In genomic region chr11:14335712-14336111, GRCh38 we compare ENCODE assay signal across 14 cellular contexts. TPM values are rescaled to one million over a fixed set of nuclear protein-coding genes. Genes with fewer than 3 reads are reported as not detected.
A peak's percentile ranks its signal among the peaks of the same experiment; 100 is the strongest.
DNase-seq lines count a peak whose midpoint lies in the region; ATAC-seq and TF ChIP-seq lines count a peak whose summit lies in the region.
"Had no signal": no experiment of that assay in that cellular context is flagged by ENCODE, and none has a peak within 500 bp of the region (broad histone marks: within the 10 kb centered on the region; RNA-seq: fewer than 3 reads in every experiment).

No MANE protein-coding gene starts in this region.

- peaks cover 32% of the 10 kb centered on the region for H3K4me1 Mint-ChIP-seq in MCF 10A (ENCODE audit: insufficient read depth, unreplicated experiment)
- peaks cover 58% of the 10 kb centered on the region for H3K4me1 Mint-ChIP-seq in activated T-helper 1 cell treated with anti-CD3 and anti-CD28 coated beads, Interleukin-12 subunit alpha, Interleukin-12 subunit beta, Interleukin-2, Interleukin-4 antibody, amounts not matched to agents 30 ng/mL and 10 ng/mL and 1 ng/mL, durations not matched to agents 14 hours and 24 hours and 36 hours (ENCODE audit: low read depth)
- peaks cover 68% of the 10 kb centered on the region for H3K4me1 Mint-ChIP-seq in stimulated activated naive CD8-positive, alpha-beta T cell treated with anti-CD3 and anti-CD28 coated beads, Interleukin-15, amount 100 ng/mL, for 72 hours

- no peak overlapping the region for H3K4me3 ChIP-seq in breast epithelium
- H3K4me3 ChIP-seq in iPS-20b (ENCODE audit: low read length), result no peak overlapping the region; the same call in 1 of the 2 replicates
- H3K4me3 ChIP-seq: colonic mucosa had no signal

- TF ChIP-seq POLR2A in breast epithelium (IDR thresholded peaks at IDR 0.05), result no peak

- H3K27me3 ChIP-seq in breast epithelium (no peaks in the 10 kb centered on the region), iPS-20b (ENCODE audit: insufficient read depth, low read length) (no peaks in the 10 kb centered on the region)
- H3K27me3 ChIP-seq: colonic mucosa had no signal

- CTCF ChIA-PET in MCF 10A (lab: Yijun Ruan, JAX), result interaction anchor here (0.5 to 2.1 kb wide), 11 partner anchors 19 to 120 kb away, joined by 3 to 9 read pairs (median 4); no protein-coding TSS in a partner anchor

- peak overlapping the region; percentile 13; the same call in 1 of the 2 replicates for H3K9ac ChIP-seq in iPS-20b (ENCODE audit: low read depth, low read length)

- peak overlapping the region; percentile 97 for H3K27ac Mint-ChIP-seq in MCF 10A (ENCODE audit: low read depth, unreplicated experiment)
- H3K27ac Mint-ChIP-seq in activated T-helper 1 cell treated with anti-CD3 and anti-CD28 coated beads, Interleukin-12 subunit alpha, Interleukin-12 subunit beta, Interleukin-2, Interleukin-4 antibody, amounts not matched to agents 30 ng/mL and 10 ng/mL and 1 ng/mL, durations not matched to agents 14 hours and 24 hours and 36 hours, result peak overlapping the region; percentile 82
- H3K27ac Mint-ChIP-seq in stimulated activated naive CD8-positive, alpha-beta T cell treated with anti-CD3 and anti-CD28 coated beads, Interleukin-15, amount 100 ng/mL, for 72 hours, result peak overlapping the region in 1 of 2 donors; percentile 98

- peaks cover 0 to 6% of the 10 kb centered on the region in 2 donors for H3K9me3 ChIP-seq in breast epithelium
- no peaks in the 10 kb centered on the region for H3K9me3 ChIP-seq in iPS-20b (ENCODE audit: insufficient read depth, low read depth, low read length)
- H3K9me3 ChIP-seq: colonic mucosa had no signal

- H3K9me3 Mint-ChIP-seq in MCF 10A (ENCODE audit: unreplicated experiment), result no peaks in the 10 kb centered on the region
- peaks cover 26% of the 10 kb centered on the region for H3K9me3 Mint-ChIP-seq in activated T-helper 1 cell treated with anti-CD3 and anti-CD28 coated beads, Interleukin-12 subunit alpha, Interleukin-12 subunit beta, Interleukin-2, Interleukin-4 antibody, amounts not matched to agents 30 ng/mL and 10 ng/mL and 1 ng/mL, durations not matched to agents 14 hours and 24 hours and 36 hours
- peaks cover 23 to 31% of the 10 kb centered on the region in 2 donors for H3K9me3 Mint-ChIP-seq in stimulated activated naive CD8-positive, alpha-beta T cell treated with anti-CD3 and anti-CD28 coated beads, Interleukin-15, amount 100 ng/mL, for 72 hours

- H3K4me3 Mint-ChIP-seq in MCF 10A (ENCODE audit: unreplicated experiment), result peak overlapping the region; percentile 59
- peak overlapping the region; percentile 3 for H3K4me3 Mint-ChIP-seq in activated T-helper 1 cell treated with anti-CD3 and anti-CD28 coated beads, Interleukin-12 subunit alpha, Interleukin-12 subunit beta, Interleukin-2, Interleukin-4 antibody, amounts not matched to agents 30 ng/mL and 10 ng/mL and 1 ng/mL, durations not matched to agents 14 hours and 24 hours and 36 hours
- peak overlapping the region; percentile 46 to 73 for H3K4me3 Mint-ChIP-seq in stimulated activated naive CD8-positive, alpha-beta T cell treated with anti-CD3 and anti-CD28 coated beads, Interleukin-15, amount 100 ng/mL, for 72 hours

- no peaks in the 10 kb centered on the region for H3K36me3 ChIP-seq in breast epithelium
- no peaks in the 10 kb centered on the region for H3K36me3 ChIP-seq in iPS-20b (ENCODE audit: insufficient read depth, low read depth, low read length)
- H3K36me3 ChIP-seq: colonic mucosa had no signal

- H3K36me3 Mint-ChIP-seq in MCF 10A (ENCODE audit: insufficient read depth, unreplicated experiment), result no peaks in the 10 kb centered on the region
- peaks cover 24% of the 10 kb centered on the region for H3K36me3 Mint-ChIP-seq in activated T-helper 1 cell treated with anti-CD3 and anti-CD28 coated beads, Interleukin-12 subunit alpha, Interleukin-12 subunit beta, Interleukin-2, Interleukin-4 antibody, amounts not matched to agents 30 ng/mL and 10 ng/mL and 1 ng/mL, durations not matched to agents 14 hours and 24 hours and 36 hours (ENCODE audit: low read depth)

- DNase-seq in MCF 10A (ENCODE audit: unreplicated experiment) (no peak), breast epithelium (ENCODE audit: low spot score in 2 of 2) (no peak), NCI-H69 (lab: John Stamatoyannopoulos, UW) (no peak)
- DNase-seq in activated T-helper 1 cell treated with anti-CD3 and anti-CD28 coated beads, Interleukin-12 subunit alpha, Interleukin-12 subunit beta, Interleukin-2, Interleukin-4 antibody, amounts not matched to agents 30 ng/mL and 10 ng/mL and 1 ng/mL, durations not matched to agents 14 hours and 24 hours and 36 hours (ENCODE audit: low spot score), result no peak
- DNase-seq in stimulated activated naive CD8-positive, alpha-beta T cell treated with anti-CD3 and anti-CD28 coated beads, Interleukin-15, amount 100 ng/mL, for 72 hours, result no peak
- DNase-seq: activated effector memory CD4-positive, alpha-beta T cell treated with Interleukin-2 at 50 U/mL for 16 hours; colonic mucosa; NCI-H1105; NCI-H2227 treated with DMSO at 0.1 percent for 48 hours; SW 1271 had no signal

- no peak for TF ChIP-seq CTCF in MCF 10A (IDR thresholded peaks at IDR 0.05; ENCODE audit: unreplicated experiment)
- TF ChIP-seq CTCF in breast epithelium (IDR thresholded peaks at IDR 0.05), result no peak

- BruUV-seq in MCF 10A (replicated peaks; lab: Mats Ljungman, UMichigan), result no TSS peak

- ATAC-seq in stimulated activated naive CD8-positive, alpha-beta T cell treated with anti-CD3 and anti-CD28 coated beads, Interleukin-15, amount 100 ng/mL, for 72 hours, result no peak
- no peak for ATAC-seq in HG02571 (IDR thresholded peaks at IDR 0.05; ENCODE audit: unreplicated experiment)
- ATAC-seq in HG03439 (IDR thresholded peaks at IDR 0.05; ENCODE audit: unreplicated experiment), result no peak
- ATAC-seq: activated CD4-positive, CD25-positive, alpha-beta regulatory T cell treated with anti-CD3 and anti-CD28 coated beads, Interleukin-2, amount 50 U/mL, for 24 hours had no signal

- H3K27ac ChIP-seq in breast epithelium (no peak overlapping the region), iPS-20b (ENCODE audit: low read length) (peak overlapping the region; percentile 1)
- H3K27ac ChIP-seq: colonic mucosa had no signal

- POLR2A ChIA-PET in MCF 10A (lab: Yijun Ruan, JAX), result interaction anchor here (0.6 to 4.4 kb wide), 17 partner anchors 8 to 438 kb away, joined by 3 to 38 read pairs (median 5); no protein-coding TSS in a partner anchor

- intact Hi-C loops in MCF 10A (cut with micrococcal nuclease) (loop anchor here (2.0 kb wide), 1 partner anchor 23 kb away; the partner anchor contains the start of gene RRAS2), breast epithelium (cut with DNase I; ENCODE audit: low total_unique reads) (no loop called here)
- intact Hi-C loops in activated T-helper 1 cell treated with anti-CD3 and anti-CD28 coated beads, Interleukin-12 subunit alpha, Interleukin-12 subunit beta, Interleukin-2, Interleukin-4 antibody, amounts not matched to agents 30 ng/mL and 10 ng/mL and 1 ng/mL, durations not matched to agents 14 hours and 24 hours and 36 hours (cut with micrococcal nuclease), result loop anchor here (2.0 to 10.0 kb wide), 4 partner anchors 243 to 779 kb away; partner anchors contain the start of genes CYP2R1 and INSC

- H3K4me1 ChIP-seq in breast epithelium (no peaks in the 10 kb centered on the region), iPS-20b (ENCODE audit: insufficient read depth, low read length) (peaks cover 73% of the 10 kb centered on the region)
- H3K4me1 ChIP-seq: colonic mucosa had no signal

- no peaks in the 10 kb centered on the region for H3K27me3 Mint-ChIP-seq in MCF 10A (ENCODE audit: insufficient read depth, unreplicated experiment)
- H3K27me3 Mint-ChIP-seq in activated T-helper 1 cell treated with anti-CD3 and anti-CD28 coated beads, Interleukin-12 subunit alpha, Interleukin-12 subunit beta, Interleukin-2, Interleukin-4 antibody, amounts not matched to agents 30 ng/mL and 10 ng/mL and 1 ng/mL, durations not matched to agents 14 hours and 24 hours and 36 hours (ENCODE audit: insufficient read depth), result no peaks in the 10 kb centered on the region
- no peaks in the 10 kb centered on the region for H3K27me3 Mint-ChIP-seq in stimulated activated naive CD8-positive, alpha-beta T cell treated with anti-CD3 and anti-CD28 coated beads, Interleukin-15, amount 100 ng/mL, for 72 hours

RNA-seq across cellular contexts. Expression of gene RRAS2, which starts 23.3 kb away (rescaled TPM):
- total RNA-seq in MCF 10A (2022), result 128 and 145 TPM in 2 replicates
- total RNA-seq in breast epithelium, result 10 to 100 TPM; 37.4 to 58.1 (median 46.4) TPM
- total RNA-seq in activated T-helper 1 cell treated with anti-CD3 and anti-CD28 coated beads, Interleukin-12 subunit alpha, Interleukin-12 subunit beta, Interleukin-2, Interleukin-4 antibody, amounts not matched to agents 30 ng/mL and 10 ng/mL and 1 ng/mL, durations not matched to agents 14 hours and 24 hours and 36 hours, result 82.4 and 84.1 TPM in 2 replicates

Comparison
In these comparisons a context has a peak if more than half of its experiments do, and no peak if none do; other contexts are left out.
1. H3K4me3 Mint-ChIP-seq: peak in every context shown above with its lines; median percentile 60 in stimulated activated naive CD8-positive, alpha-beta T cell treated with anti-CD3 and anti-CD28 coated beads, Interleukin-15, amount 100 ng/mL, for 72 hours; 59 in MCF 10A; 3 in activated T-helper 1 cell treated with anti-CD3 and anti-CD28 coated beads, Interleukin-12 subunit alpha, Interleukin-12 subunit beta, Interleukin-2, Interleukin-4 antibody, amounts not matched to agents 30 ng/mL and 10 ng/mL and 1 ng/mL, durations not matched to agents 14 hours and 24 hours and 36 hours.